1 cellular context compared by ENCODE assay signal in genomic region chr2:189783927-189784867, GRCh38.
TF ChIP-seq lines count a peak whose summit lies in the region.

Gene ORMDL1 (minus strand): TSS chr2:189784339. CDS start chr2:189782595, 1,744 bp downstream.
Gene PMS1 (plus strand): TSS chr2:189784450. CDS start chr2:189791810, 7,360 bp downstream.

TF ChIP-seq in HepG2, 621 proteins besides CTCF, POLR2A, EP300 and RAD21 (continued from another document and continues in another):
- TF ChIP-seq PCBP2 (optimal IDR thresholded peaks at IDR 0.05; ENCODE audit: low read depth, low read length, poor library complexity, severe bottlenecking) (no peak), PAWR (CRISPR knock-in tag; IDR thresholded peaks at IDR 0.05; ENCODE audit: borderline replicate concordance) (peak; percentile 50; the same call in 1 of the 2 replicates), CEBPB (IDR thresholded peaks at IDR 0.05; ENCODE audit: borderline replicate concordance, low read depth, low read length) (peak; percentile 1; the same call in 1 of the 2 replicates), USF2 (IDR thresholded peaks at IDR 0.05; ENCODE audit: low read depth, low read length) (no peak), USF2 (CRISPR knock-in tag; IDR thresholded peaks at IDR 0.05; ENCODE audit: borderline replicate concordance) (no peak), RBAK (CRISPR knock-in tag; IDR thresholded peaks at IDR 0.05) (no peak), TCF7 (IDR thresholded peaks at IDR 0.05; ENCODE audit: low read depth) (no peak), ZNF607 (CRISPR knock-in tag; IDR thresholded peaks at IDR 0.05; ENCODE audit: borderline replicate concordance) (peak; percentile 96), ZFP36L1 (CRISPR knock-in tag; IDR thresholded peaks at IDR 0.05) (peak; percentile 86; the same call in 1 of the 2 replicates), ZNF598 (CRISPR knock-in tag; IDR thresholded peaks at IDR 0.05; ENCODE audit: borderline replicate concordance) (peak; percentile 99), ZNF382 (CRISPR knock-in tag; IDR thresholded peaks at IDR 0.05; ENCODE audit: borderline replicate concordance) (no peak), ARID3A (IDR thresholded peaks at IDR 0.05; ENCODE audit: low read depth, low read length) (peak; percentile 14; the same call in 1 of the 2 replicates), ZNF460 (CRISPR knock-in tag; IDR thresholded peaks at IDR 0.05; ENCODE audit: borderline replicate concordance) (no peak; the same call in 1 of the 2 replicates), ZNF407 (CRISPR knock-in tag; IDR thresholded peaks at IDR 0.05; ENCODE audit: not compliant biosample characterization) (peak; percentile 98), NR2F6 (IDR thresholded peaks at IDR 0.05) (no peak), NR2F6 (CRISPR knock-in tag; IDR thresholded peaks at IDR 0.05) (peak; percentile 9; the same call in 1 of the 2 replicates), ZNF318 (CRISPR knock-in tag; IDR thresholded peaks at IDR 0.05) (no peak), EED (CRISPR knock-in tag; IDR thresholded peaks at IDR 0.05) (peak; percentile 82), HOXA9 (CRISPR knock-in tag; IDR thresholded peaks at IDR 0.05; ENCODE audit: borderline replicate concordance) (peak; percentile 76; the same call in 1 of the 2 replicates), ZBED4 (CRISPR knock-in tag; IDR thresholded peaks at IDR 0.05; ENCODE audit: borderline replicate concordance) (peak; percentile 84), KAT8 (CRISPR knock-in tag; IDR thresholded peaks at IDR 0.05) (peak; percentile 94), THAP7 (CRISPR knock-in tag; IDR thresholded peaks at IDR 0.05) (peak; percentile 96), ZNF629 (CRISPR knock-in tag; conservative IDR thresholded peaks at IDR 0.05) (no peak; the same call in 1 of the 2 replicates), ZNF780A (CRISPR knock-in tag; IDR thresholded peaks at IDR 0.05) (peak; percentile 91; the same call in 1 of the 2 replicates), ZNF674 (CRISPR knock-in tag; IDR thresholded peaks at IDR 0.05; ENCODE audit: low read depth) (no peak), NR1H2 (CRISPR knock-in tag; IDR thresholded peaks at IDR 0.05; ENCODE audit: borderline replicate concordance, low read depth) (peak; percentile 71; the same call in 1 of the 2 replicates), ZNF260 (CRISPR knock-in tag; IDR thresholded peaks at IDR 0.05; ENCODE audit: borderline replicate concordance, low read depth) (no peak)
